Comparison of ENCODE assay signal across 21 cellular contexts in genomic region chr10:127463548-127463947, GRCh38.
DNase-seq lines count a peak whose midpoint lies in the region; ATAC-seq and TF ChIP-seq lines count a peak whose summit lies in the region.
"Had no signal": no experiment of that assay in that cellular context is flagged by ENCODE, and none has a peak within 500 bp of the region (broad histone marks: within the 10 kb centered on the region; RNA-seq: fewer than 3 reads in every experiment).

No MANE protein-coding gene starts in this region.

- H3K4me3 ChIP-seq in Caco-2 (ENCODE audit: low read depth, low read length), result no peak overlapping the region
- no peak overlapping the region for H3K4me3 ChIP-seq in neuronal stem cell (ENCODE audit: low read length in 2 of 2)
- H3K4me3 ChIP-seq: BLaER1 had no signal

- no peak overlapping the region for H4K91ac ChIP-seq in neuronal stem cell (ENCODE audit: low read depth, low read length, poor library complexity)

- H4K8ac ChIP-seq in neuronal stem cell (ENCODE audit: low read depth, low read length), result no peak overlapping the region

- no peak overlapping the region for H2AK5ac ChIP-seq in neuronal stem cell (ENCODE audit: low read depth, low read length)

- no peaks in the 10 kb centered on the region; the same call in 1 of the 2 replicates for H3K27me3 ChIP-seq in Caco-2 (replicated peaks; ENCODE audit: control insufficient read depth, insufficient read depth, low read length)
- peaks cover 0 to 9% (median 0%) of the 10 kb centered on the region in 3 experiments for H3K27me3 ChIP-seq in neuronal stem cell (ENCODE audit: control insufficient read depth in 3 of 3, insufficient read depth in 3 of 3, low read depth in 1 of 3, low read length in 3 of 3)
- H3K27me3 ChIP-seq: BLaER1 had no signal

- intact Hi-C loops in cardiac septum (cut with DNase I) (no loop called here), left ventricle myocardium superior (cut with micrococcal nuclease) (no loop called here), Caco-2 (cut with micrococcal nuclease; ENCODE audit: unreplicated experiment) (no loop called here)

- BruUV-seq in Caco-2 (replicated peaks; lab: Mats Ljungman, UMichigan), result no TSS peak

- no peak overlapping the region for H3K4ac ChIP-seq in neuronal stem cell (ENCODE audit: low read length)

- POLR2A ChIA-PET in Caco-2 (lab: Charles Lee), result no interaction called here

- TF ChIP-seq CTCF in Caco-2 (IDR thresholded peaks at IDR 0.05; ENCODE audit: insufficient read depth in 1 of 2, low read depth in 1 of 2, low read length in 1 of 2, severe bottlenecking in 1 of 2, unreplicated experiment in 1 of 2) (no peak), glutamatergic neuron (IDR thresholded peaks at IDR 0.05; ENCODE audit: partially characterized antibody, unreplicated experiment) (no peak)

- H3K9me3 ChIP-seq in Caco-2 (no peaks in the 10 kb centered on the region), neuronal stem cell (replicated peaks in 1 of 2; ENCODE audit: control insufficient read depth in 2 of 2, insufficient read depth in 1 of 2, low read depth in 1 of 2, low read length in 2 of 2) (peaks cover 0 to 5% of the 10 kb centered on the region in 2 donors)
- H3K9me3 ChIP-seq: BE2C had no signal

- DNase-seq in cardiac septum (ENCODE audit: low spot score) (peak; percentile 29), left ventricle myocardium superior (no peak), Caco-2 (no peak), glutamatergic neuron (no peak), neuronal stem cell (ENCODE audit: low spot score) (no peak), NCI-H2107 treated with DMSO at 0.1 percent for 48 hours (lab: John Stamatoyannopoulos, UW; ENCODE audit: unreplicated experiment) (no peak), HCEC 1CT (no peak), LoVo (ENCODE audit: low spot score) (no peak)
- DNase-seq: 8988T; ACHN; BE2C; C1 segment of cervical spinal cord; Calu3; CD4-positive, alpha-beta memory T cell; CD4-positive, CD25-positive, alpha-beta regulatory T cell; CD8-positive, alpha-beta memory T cell; COR-L47; DMS79 treated with DMSO at 0.1 percent for 48 hours; GF-D8 had no signal

- H2BK15ac ChIP-seq in neuronal stem cell (ENCODE audit: low read length), result no peak overlapping the region

- CTCF ChIA-PET in Caco-2 (lab: Charles Lee), result interaction anchor here (0.6 kb wide), 1 partner anchor 16 kb away, joined by 3 read pairs; no protein-coding TSS in a partner anchor

- H3K4me3 Mint-ChIP-seq in Caco-2 (ENCODE audit: unreplicated experiment) (no peak overlapping the region), glutamatergic neuron (ENCODE audit: unreplicated experiment) (peak overlapping the region; percentile 25)
- H3K4me3 Mint-ChIP-seq: CD14-positive monocyte; CD4-positive, alpha-beta memory T cell; CD4-positive, CD25-positive, alpha-beta regulatory T cell; CD8-positive, alpha-beta memory T cell had no signal

- ATAC-seq in left ventricle myocardium superior, result no peak

- H3K18ac ChIP-seq in neuronal stem cell (ENCODE audit: low read length), result peak overlapping the region; percentile 62

- H3K4me2 ChIP-seq in neuronal stem cell (ENCODE audit: insufficient read depth, low read length, poor library complexity, severe bottlenecking), result no peak overlapping the region
- H3K4me2 ChIP-seq: BLaER1 had no signal

- no peak overlapping the region for H3K27ac ChIP-seq in neuronal stem cell (replicated peaks; ENCODE audit: low read length)
- H3K27ac ChIP-seq: BLaER1 had no signal

- no peak overlapping the region for H3K23ac ChIP-seq in neuronal stem cell (ENCODE audit: low read depth, low read length, poor library complexity)

- H2BK5ac ChIP-seq in neuronal stem cell (ENCODE audit: low read length), result no peak overlapping the region

- no peak overlapping the region for H2BK12ac ChIP-seq in neuronal stem cell (ENCODE audit: low read length)

- H3K14ac ChIP-seq in neuronal stem cell (ENCODE audit: low read length), result no peak overlapping the region

- no peaks in the 10 kb centered on the region for H3K9me3 Mint-ChIP-seq in Caco-2 (ENCODE audit: unreplicated experiment)
- no peaks in the 10 kb centered on the region for H3K9me3 Mint-ChIP-seq in glutamatergic neuron (ENCODE audit: unreplicated experiment)

- H3K9ac ChIP-seq in neuronal stem cell (ENCODE audit: low read depth, low read length, poor library complexity), result no peak overlapping the region
- H3K9ac ChIP-seq: BLaER1 had no signal

- no peaks in the 10 kb centered on the region for H3K79me1 ChIP-seq in neuronal stem cell (ENCODE audit: low read depth, low read length)

- H3K36me3 Mint-ChIP-seq in Caco-2 (ENCODE audit: insufficient read depth, unreplicated experiment) (no peaks in the 10 kb centered on the region), glutamatergic neuron (ENCODE audit: unreplicated experiment) (peaks cover 4% of the 10 kb centered on the region)
- H3K36me3 Mint-ChIP-seq: CD14-positive monocyte; CD4-positive, alpha-beta memory T cell; CD4-positive, CD25-positive, alpha-beta regulatory T cell; CD8-positive, alpha-beta memory T cell had no signal

- no peaks in the 10 kb centered on the region for H3K36me3 ChIP-seq in Caco-2 (ENCODE audit: control insufficient read depth, insufficient read depth, low read length)
- no peaks in the 10 kb centered on the region for H3K36me3 ChIP-seq in neuronal stem cell (replicated peaks in 1 of 2; ENCODE audit: control insufficient read depth in 2 of 2, insufficient read depth in 2 of 2, low read length in 2 of 2)
- H3K36me3 ChIP-seq: BE2C, BLaER1 had no signal

- H3K4me1 Mint-ChIP-seq in Caco-2 (ENCODE audit: low read depth, unreplicated experiment) (peaks cover 10% of the 10 kb centered on the region), glutamatergic neuron (ENCODE audit: low read depth, unreplicated experiment) (peaks cover 3% of the 10 kb centered on the region)
- H3K4me1 Mint-ChIP-seq: CD14-positive monocyte; CD4-positive, alpha-beta memory T cell; CD4-positive, CD25-positive, alpha-beta regulatory T cell; CD8-positive, alpha-beta memory T cell had no signal

- H3K27ac Mint-ChIP-seq in Caco-2 (ENCODE audit: unreplicated experiment) (peak overlapping the region; percentile 51), glutamatergic neuron (ENCODE audit: unreplicated experiment) (peak overlapping the region; percentile 75)
- H3K27ac Mint-ChIP-seq: CD4-positive, alpha-beta memory T cell; CD4-positive, CD25-positive, alpha-beta regulatory T cell; CD8-positive, alpha-beta memory T cell had no signal

- WGBS in neuronal stem cell (ENCODE audit: extremely low coverage in 2 of 2, insufficient read length in 2 of 2, insufficient replicate concordance in 1 of 2), 2 donors, result no CpG with 5 or more reads among the region's 10 CpGs

- H2AFZ ChIP-seq in neuronal stem cell (ENCODE audit: low read length), result no peak overlapping the region

- H3K27me3 Mint-ChIP-seq in Caco-2 (ENCODE audit: insufficient read depth, unreplicated experiment) (peaks cover 11% of the 10 kb centered on the region), glutamatergic neuron (ENCODE audit: unreplicated experiment) (no peaks in the 10 kb centered on the region)
- H3K27me3 Mint-ChIP-seq: CD4-positive, CD25-positive, alpha-beta regulatory T cell; CD8-positive, alpha-beta memory T cell had no signal

- H3K4me1 ChIP-seq in Caco-2, result peaks cover 6% of the 10 kb centered on the region
- H3K4me1 ChIP-seq in neuronal stem cell (ENCODE audit: control insufficient read depth in 2 of 2, insufficient read depth in 1 of 2, low read depth in 1 of 2, low read length in 2 of 2), result peaks cover 0 to 5% of the 10 kb centered on the region in 2 donors
- H3K4me1 ChIP-seq: BE2C, BLaER1 had no signal

- H2BK120ac ChIP-seq in neuronal stem cell (ENCODE audit: low read depth, low read length), result no peak overlapping the region
